ENCODE assay signal across 10 cellular contexts in genomic region chr3:50599115-50599715, GRCh38. TPM values are rescaled to one million over a fixed set of nuclear protein-coding genes. Genes with fewer than 3 reads are reported as not detected.
DNase-seq lines count a peak whose midpoint lies in the region; ATAC-seq and TF ChIP-seq lines count a peak whose summit lies in the region.
"Had no signal": no experiment of that assay in that cellular context is flagged by ENCODE, and none has a peak within 500 bp of the region (broad histone marks: within the 10 kb centered on the region; RNA-seq: fewer than 3 reads in every experiment).

No MANE protein-coding gene starts in this region.

- H3K4me3 ChIP-seq in lower lobe of right lung (no peak overlapping the region), suprapubic skin (no peak overlapping the region)

- 88% methylated on average over 6 of the region's 6 CpGs for WGBS in suprapubic skin

- no peak for DNase-seq in activated naive CD4-positive, alpha-beta T cell treated with anti-CD3 and anti-CD28 coated beads for 36 hours
- no peak for DNase-seq in activated naive CD4-positive, alpha-beta T cell (lab: John Stamatoyannopoulos, UW)
- DNase-seq in activated T-helper 1 cell treated with anti-CD3 and anti-CD28 coated beads, Interleukin-12 subunit alpha, Interleukin-12 subunit beta, Interleukin-2, Interleukin-4 antibody, amounts not matched to agents 30 ng/mL and 10 ng/mL and 1 ng/mL, durations not matched to agents 14 hours and 24 hours and 36 hours (ENCODE audit: low spot score) = no peak
- DNase-seq in lower lobe of right lung (no peak), suprapubic skin (ENCODE audit: low spot score in 2 of 2) (no peak), head of caudate nucleus (no peak), OCI-M2 (lab: John Stamatoyannopoulos, UW; ENCODE audit: unreplicated experiment) (no peak), iPS-NIHi7 (ENCODE audit: extremely low spot score) (no peak)
- DNase-seq: NCI-H2107 had no signal

- H3K4me1 Mint-ChIP-seq in activated naive CD4-positive, alpha-beta T cell treated with anti-CD3 and anti-CD28 coated beads for 36 hours (ENCODE audit: low read depth) = peaks cover 72% of the 10 kb centered on the region
- H3K4me1 Mint-ChIP-seq in activated T-helper 1 cell treated with anti-CD3 and anti-CD28 coated beads, Interleukin-12 subunit alpha, Interleukin-12 subunit beta, Interleukin-2, Interleukin-4 antibody, amounts not matched to agents 30 ng/mL and 10 ng/mL and 1 ng/mL, durations not matched to agents 14 hours and 24 hours and 36 hours (ENCODE audit: low read depth) = peaks cover 83% of the 10 kb centered on the region

- no peak for TF ChIP-seq EP300 in suprapubic skin (IDR thresholded peaks at IDR 0.05)

- intact Hi-C loops in activated naive CD4-positive, alpha-beta T cell treated with anti-CD3 and anti-CD28 coated beads for 36 hours (cut with micrococcal nuclease) = loop anchor here (10.0 kb wide), 1 partner anchor 1456 kb away; the partner anchor contains the start of gene DUSP7
- intact Hi-C loops in activated T-helper 1 cell treated with anti-CD3 and anti-CD28 coated beads, Interleukin-12 subunit alpha, Interleukin-12 subunit beta, Interleukin-2, Interleukin-4 antibody, amounts not matched to agents 30 ng/mL and 10 ng/mL and 1 ng/mL, durations not matched to agents 14 hours and 24 hours and 36 hours (cut with micrococcal nuclease) = no loop called here
- intact Hi-C loops in lower lobe of right lung (cut with DNase I) = no loop called here
- intact Hi-C loops in head of caudate nucleus (cut with DNase I) = no loop called here

- H3K9me3 Mint-ChIP-seq in activated naive CD4-positive, alpha-beta T cell treated with anti-CD3 and anti-CD28 coated beads for 36 hours = no peaks in the 10 kb centered on the region
- H3K9me3 Mint-ChIP-seq in activated T-helper 1 cell treated with anti-CD3 and anti-CD28 coated beads, Interleukin-12 subunit alpha, Interleukin-12 subunit beta, Interleukin-2, Interleukin-4 antibody, amounts not matched to agents 30 ng/mL and 10 ng/mL and 1 ng/mL, durations not matched to agents 14 hours and 24 hours and 36 hours = no peaks in the 10 kb centered on the region
- H3K9me3 Mint-ChIP-seq: brain had no signal

- H3K9me3 ChIP-seq in lower lobe of right lung (no peaks in the 10 kb centered on the region), suprapubic skin (no peaks in the 10 kb centered on the region)

- H3K36me3 ChIP-seq in lower lobe of right lung (peaks cover 5% of the 10 kb centered on the region), suprapubic skin (no peaks in the 10 kb centered on the region)

- H3K4me1 ChIP-seq in lower lobe of right lung (peaks cover 60% of the 10 kb centered on the region), suprapubic skin (peaks cover 55% of the 10 kb centered on the region)

- CTCF ChIA-PET in activated naive CD4-positive, alpha-beta T cell treated with anti-CD3 and anti-CD28 coated beads for 36 hours (lab: Charles Lee) = interaction anchor here (0.5 to 7.8 kb wide), 5 partner anchors 9 to 28 kb away, joined by 3 to 95 read pairs (median 7); partner anchors contain the start of genes CISH and MAPKAPK3

- no peaks in the 10 kb centered on the region for H3K27me3 Mint-ChIP-seq in activated naive CD4-positive, alpha-beta T cell treated with anti-CD3 and anti-CD28 coated beads for 36 hours (ENCODE audit: low read depth)
- H3K27me3 Mint-ChIP-seq in activated T-helper 1 cell treated with anti-CD3 and anti-CD28 coated beads, Interleukin-12 subunit alpha, Interleukin-12 subunit beta, Interleukin-2, Interleukin-4 antibody, amounts not matched to agents 30 ng/mL and 10 ng/mL and 1 ng/mL, durations not matched to agents 14 hours and 24 hours and 36 hours (ENCODE audit: insufficient read depth) = no peaks in the 10 kb centered on the region

- peak overlapping the region; percentile 100 for H3K27ac Mint-ChIP-seq in activated naive CD4-positive, alpha-beta T cell treated with anti-CD3 and anti-CD28 coated beads for 36 hours
- H3K27ac Mint-ChIP-seq in activated T-helper 1 cell treated with anti-CD3 and anti-CD28 coated beads, Interleukin-12 subunit alpha, Interleukin-12 subunit beta, Interleukin-2, Interleukin-4 antibody, amounts not matched to agents 30 ng/mL and 10 ng/mL and 1 ng/mL, durations not matched to agents 14 hours and 24 hours and 36 hours = peak overlapping the region; percentile 98

- H3K4me3 Mint-ChIP-seq in activated naive CD4-positive, alpha-beta T cell treated with anti-CD3 and anti-CD28 coated beads for 36 hours = no peak overlapping the region
- no peak overlapping the region for H3K4me3 Mint-ChIP-seq in activated T-helper 1 cell treated with anti-CD3 and anti-CD28 coated beads, Interleukin-12 subunit alpha, Interleukin-12 subunit beta, Interleukin-2, Interleukin-4 antibody, amounts not matched to agents 30 ng/mL and 10 ng/mL and 1 ng/mL, durations not matched to agents 14 hours and 24 hours and 36 hours
- H3K4me3 Mint-ChIP-seq: brain had no signal

- ATAC-seq in lower lobe of right lung = no peak

- TF ChIP-seq CTCF in lower lobe of right lung (IDR thresholded peaks at IDR 0.05) = no peak
- no peak for TF ChIP-seq CTCF in suprapubic skin (IDR thresholded peaks at IDR 0.05)

- TF ChIP-seq POLR2A in suprapubic skin (IDR thresholded peaks at IDR 0.05) = no peak

- H3K27ac ChIP-seq in lower lobe of right lung = peak overlapping the region; percentile 94
- H3K27ac ChIP-seq in suprapubic skin = peak overlapping the region; percentile 97

- H3K27me3 ChIP-seq in lower lobe of right lung (ENCODE audit: low read depth) (no peaks in the 10 kb centered on the region), suprapubic skin (no peaks in the 10 kb centered on the region)

- H3K36me3 Mint-ChIP-seq in activated naive CD4-positive, alpha-beta T cell treated with anti-CD3 and anti-CD28 coated beads for 36 hours (ENCODE audit: low read depth) = peaks cover 9% of the 10 kb centered on the region
- H3K36me3 Mint-ChIP-seq in activated T-helper 1 cell treated with anti-CD3 and anti-CD28 coated beads, Interleukin-12 subunit alpha, Interleukin-12 subunit beta, Interleukin-2, Interleukin-4 antibody, amounts not matched to agents 30 ng/mL and 10 ng/mL and 1 ng/mL, durations not matched to agents 14 hours and 24 hours and 36 hours (ENCODE audit: low read depth) = peaks cover 43% of the 10 kb centered on the region
- H3K36me3 Mint-ChIP-seq: brain had no signal

RNA-seq across cellular contexts. Expression of gene CISH, which starts 12.4 kb away (rescaled TPM):
- 100 to 1,000 TPM; 136 to 138 TPM for total RNA-seq in activated naive CD4-positive, alpha-beta T cell treated with anti-CD3 and anti-CD28 coated beads for 36 hours
- total RNA-seq in activated T-helper 1 cell treated with anti-CD3 and anti-CD28 coated beads, Interleukin-12 subunit alpha, Interleukin-12 subunit beta, Interleukin-2, Interleukin-4 antibody, amounts not matched to agents 30 ng/mL and 10 ng/mL and 1 ng/mL, durations not matched to agents 14 hours and 24 hours and 36 hours = 334 and 341 TPM in 2 replicates
- total RNA-seq in lower lobe of right lung (48.8 TPM), suprapubic skin (10 to 100 TPM; 12.8 to 20.5 (median 14.7) TPM)

RNA-seq across cellular contexts. Expression of gene MAPKAPK3, which starts 17.7 kb away (rescaled TPM):
- 100 to 1,000 TPM; 105 to 106 TPM for total RNA-seq in activated naive CD4-positive, alpha-beta T cell treated with anti-CD3 and anti-CD28 coated beads for 36 hours
- 191 and 201 TPM in 2 replicates for total RNA-seq in activated T-helper 1 cell treated with anti-CD3 and anti-CD28 coated beads, Interleukin-12 subunit alpha, Interleukin-12 subunit beta, Interleukin-2, Interleukin-4 antibody, amounts not matched to agents 30 ng/mL and 10 ng/mL and 1 ng/mL, durations not matched to agents 14 hours and 24 hours and 36 hours
- total RNA-seq in lower lobe of right lung (68.6 TPM), suprapubic skin (100 to 1,000 TPM in 2 of 4 donors, 10 to 100 TPM in 2; 71.5 to 120 (median 99.4) TPM)

RNA-seq across cellular contexts. Expression of gene HEMK1, which starts 29.9 kb away (rescaled TPM):
- total RNA-seq in activated naive CD4-positive, alpha-beta T cell treated with anti-CD3 and anti-CD28 coated beads for 36 hours = 10 to 100 TPM; 27.0 to 30.4 TPM
- 54.1 and 58.0 TPM in 2 replicates for total RNA-seq in activated T-helper 1 cell treated with anti-CD3 and anti-CD28 coated beads, Interleukin-12 subunit alpha, Interleukin-12 subunit beta, Interleukin-2, Interleukin-4 antibody, amounts not matched to agents 30 ng/mL and 10 ng/mL and 1 ng/mL, durations not matched to agents 14 hours and 24 hours and 36 hours
- total RNA-seq in lower lobe of right lung (28.4 TPM), suprapubic skin (10 to 100 TPM in 1 of 4 donors, 1 to 10 TPM in 3; 3.8 to 10.6 (median 8.4) TPM)

RNA-seq across cellular contexts. Expression of gene C3orf18, which starts 31.7 kb away (rescaled TPM):
- total RNA-seq in activated naive CD4-positive, alpha-beta T cell treated with anti-CD3 and anti-CD28 coated beads for 36 hours = 1 to 10 TPM; 3.1 to 3.8 TPM
- 21.5 and 21.9 TPM in 2 replicates for total RNA-seq in activated T-helper 1 cell treated with anti-CD3 and anti-CD28 coated beads, Interleukin-12 subunit alpha, Interleukin-12 subunit beta, Interleukin-2, Interleukin-4 antibody, amounts not matched to agents 30 ng/mL and 10 ng/mL and 1 ng/mL, durations not matched to agents 14 hours and 24 hours and 36 hours
- total RNA-seq in lower lobe of right lung (6.7 TPM), suprapubic skin (1 to 10 TPM; 1.3 to 3.7 (median 2.2) TPM)
